ENCODE assay signal across 8 cellular contexts in genomic region chr3:140050977-140051957, GRCh38.
DNase-seq lines count a peak whose midpoint lies in the region; ATAC-seq, FAIRE-seq and TF ChIP-seq lines count a peak whose summit lies in the region.

No MANE protein-coding gene starts in this region.

- no peak overlapping the region for H3K9ac ChIP-seq in K562 (ENCODE audit: insufficient read depth in 1 of 2, low read depth in 2 of 2, low read length in 2 of 2)

- H3K4me3 ChIP-seq in NB4 (ENCODE audit: low read depth, low read length) (no peak overlapping the region), K562 (no peak overlapping the region)

- in situ Hi-C loops in G401 (cut with HindIII; ENCODE audit: low sequenced_read_pairs), result no loop called here
- in situ Hi-C loops in K562 (cut with MboI), result no loop called here

- no peaks in the 10 kb centered on the region for H3K79me2 ChIP-seq in K562 (ENCODE audit: control insufficient read depth, insufficient read depth, low read length)

- BruUV-seq in K562 (replicated peaks; lab: Mats Ljungman, UMichigan), result no TSS peak

- DNase-seq in G401 (ENCODE audit: low spot score), result peak; percentile 37
- DNase-seq in NB4 (ENCODE audit: low read depth), result peak; percentile 19
- DNase-seq in K562 (ENCODE audit: extremely low read depth in 1 of 4, low spot score in 3 of 4), result peak; percentile 11 to 36 (median 20)
- no peak for DNase-seq in T1000 (lab: John Stamatoyannopoulos, UW)
- DNase-seq in omental fat pad (ENCODE audit: low spot score), result no peak
- DNase-seq in SHP77 treated with DMSO at 0.1 percent for 48 hours (lab: John Stamatoyannopoulos, UW), result no peak

- WGBS in K562 (ENCODE audit: insufficient coverage, low coverage, missing lambda C conversion rate), result 2% methylated on average over 12 of the region's 12 CpGs

- H3K4me2 ChIP-seq in K562 (ENCODE audit: insufficient read depth, low read length), result no peak overlapping the region

- CTCF ChIA-PET in K562 (lab: Yijun Ruan, JAX; ENCODE audit: low intra/inter-chr PET ratio), result no interaction called here

- H3K9me1 ChIP-seq in K562 (ENCODE audit: control insufficient read depth, insufficient read depth, low read length), result no peaks in the 10 kb centered on the region

- TF ChIP-seq POLR2A in NB4 (IDR thresholded peaks at IDR 0.05; ENCODE audit: extremely low read depth, insufficient read length), result no peak
- no peak for TF ChIP-seq POLR2A in K562 (conservative IDR thresholded peaks at IDR 0.05)

- FAIRE-seq in K562 (lab: Jason Lieb, UNC), result peak; percentile 70

- H3K4me1 Mint-ChIP-seq in nephron, result peaks cover 24% of the 10 kb centered on the region

- H3K27ac Mint-ChIP-seq in nephron, result no peak overlapping the region

- H3K4me1 ChIP-seq in K562 (replicated peaks in 1 of 2; ENCODE audit: control insufficient read depth in 2 of 2, insufficient read depth in 2 of 2, low read length in 2 of 2), result no peaks in the 10 kb centered on the region

- ATAC-seq in K562 (peak; percentile 79), omental fat pad (ENCODE audit: low FRiP score) (no peak), HG02678 (IDR thresholded peaks at IDR 0.05; ENCODE audit: unreplicated experiment) (no peak)

- POLR2A ChIA-PET in K562 (lab: Yijun Ruan, JAX), result interaction anchor here (1.3 kb wide), 1 partner anchor 15 kb away, joined by 3 read pairs; no protein-coding TSS in a partner anchor

- H3K27me3 Mint-ChIP-seq in nephron (ENCODE audit: low read depth), result peaks cover 31% of the 10 kb centered on the region

- no peak for TF ChIP-seq EP300 in K562 (IDR thresholded peaks at IDR 0.05; ENCODE audit: low read length)

- H3K4me3 Mint-ChIP-seq in nephron, result no peak overlapping the region

- H4K20me1 ChIP-seq in K562 (replicated peaks; ENCODE audit: control insufficient read depth, insufficient read depth, low read length), result 0 out of 2 replicates have a peak, but pooled peaks cover 5% of the 10 kb centered on the region

- no peak overlapping the region for H3K27ac ChIP-seq in K562 (ENCODE audit: extremely low read depth, low read depth, low read length)

- no peaks in the 10 kb centered on the region for H3K36me3 Mint-ChIP-seq in nephron (ENCODE audit: low read depth)

- H3K9me3 Mint-ChIP-seq in nephron, result peaks cover 2% of the 10 kb centered on the region

- no peaks in the 10 kb centered on the region for H3K36me3 ChIP-seq in K562 (ENCODE audit: control insufficient read depth, insufficient read depth, low read length)

- no peak overlapping the region for H2AFZ ChIP-seq in K562 (ENCODE audit: low read depth, low read length)

- TF ChIP-seq CTCF in NB4 (IDR thresholded peaks at IDR 0.05; ENCODE audit: low read depth, low read length) (peak; percentile 30), K562 (IDR thresholded peaks at IDR 0.05 in 2 of 3, conservative IDR thresholded peaks at IDR 0.05 in 1 of 3; ENCODE audit: insufficient read depth in 2 of 3, low read depth in 1 of 3, low read length in 3 of 3) (peak; percentile 60 to 74 (median 62)), nephron (IDR thresholded peaks at IDR 0.05; ENCODE audit: unreplicated experiment in 3 of 3) (peak in 2 of 3 experiments; percentile 8 to 23), omental fat pad (IDR thresholded peaks at IDR 0.05) (no peak)

- no peaks in the 10 kb centered on the region; a peak in 2 of 5 replicates for H3K27me3 ChIP-seq in K562 (ENCODE audit: control insufficient read depth in 2 of 2, insufficient read depth in 2 of 2, low read length in 2 of 2)

- intact Hi-C loops in K562 (cut with micrococcal nuclease), result loop anchor here (10.0 kb wide), 1 partner anchor 626 kb away; no protein-coding TSS in a partner anchor

- peak; percentile 57 to 70 for TF ChIP-seq RAD21 in K562 (CRISPR knock-in tag; conservative IDR thresholded peaks at IDR 0.05 in 1 of 2, IDR thresholded peaks at IDR 0.05 in 1 of 2)

- no peaks in the 10 kb centered on the region for H3K9me3 ChIP-seq in K562 (replicated peaks; ENCODE audit: control insufficient read depth, insufficient read depth, low read depth, low read length)

TF ChIP-seq in K562, 482 proteins besides CTCF, POLR2A, EP300 and RAD21:
- TF ChIP-seq DEAF1 (CRISPR knock-in tag; IDR thresholded peaks at IDR 0.05) (peak; percentile 28; the same call in 1 of the 2 replicates), SMC3 (conservative IDR thresholded peaks at IDR 0.05; ENCODE audit: insufficient read depth, low read depth, low read length) (peak; percentile 34; the same call in 1 of the 2 replicates), MAFK (IDR thresholded peaks at IDR 0.05; ENCODE audit: low read length) (0 out of 2 replicates have a peak, but pooled peaks have one; percentile 5), RFX1 (IDR thresholded peaks at IDR 0.05) (no peak), RCOR1 (IDR thresholded peaks at IDR 0.05; ENCODE audit: borderline replicate concordance in 1 of 2, low read depth in 2 of 2, low read length in 2 of 2) (no peak), MAFG (tag; conservative IDR thresholded peaks at IDR 0.05) (peak; percentile 22; the same call in 1 of the 2 replicates), GABPB2 (CRISPR knock-in tag; conservative IDR thresholded peaks at IDR 0.05) (no peak), STAG1 (CRISPR knock-in tag; IDR thresholded peaks at IDR 0.05; ENCODE audit: borderline replicate concordance) (peak; percentile 25; the same call in 1 of the 2 replicates), CSDE1 (IDR thresholded peaks at IDR 0.05) (no peak), ARID3B (CRISPR knock-in tag; IDR thresholded peaks at IDR 0.05; ENCODE audit: borderline replicate concordance) (no peak)

Comparison
In these comparisons a context has a peak if more than half of its experiments do, and no peak if none do; other contexts are left out.
1. DNase-seq: peak in G401 (single experiment), NB4 (single experiment) and K562 (4 of 4); none in T1000 (single experiment), omental fat pad (single experiment) and SHP77 treated with DMSO at 0.1 percent for 48 hours (single experiment).
2. CTCF ChIP-seq: peak in NB4 (single experiment), K562 (3 of 3) and nephron (2 of 3); none in omental fat pad (0 of 3).